1 cellular context compared by ENCODE assay signal in genomic region chr7:151079199-151079910, GRCh38.
TF ChIP-seq lines count a peak whose summit lies in the region.

No MANE protein-coding gene starts in this region.

TF ChIP-seq in SK-N-SH, 30 proteins besides CTCF, POLR2A, EP300 and RAD21 (continued from another document):
- TF ChIP-seq USF2 (IDR thresholded peaks at IDR 0.05; ENCODE audit: borderline replicate concordance, low read depth, low read length) (no peak), REST (IDR thresholded peaks at IDR 0.05; ENCODE audit: low read depth, low read length) (no peak), ZBTB33 (IDR thresholded peaks at IDR 0.05; ENCODE audit: borderline replicate concordance, low read depth) (no peak), IRF3 (IDR thresholded peaks at IDR 0.05; ENCODE audit: low read depth, low read length) (no peak), MAX (IDR thresholded peaks at IDR 0.05; ENCODE audit: low read depth) (no peak), PBX3 (IDR thresholded peaks at IDR 0.05) (no peak), CHD2 (IDR thresholded peaks at IDR 0.05; ENCODE audit: low read length, partially characterized antibody) (no peak)
TF ChIP-seq in SK-N-SH: peak in this region for 0.
